In genomic region chr10:71675295-71675970, GRCh38 we compare ENCODE assay signal across 35 cellular contexts. TPM values are rescaled to one million over a fixed set of nuclear protein-coding genes. Genes with fewer than 3 reads are reported as not detected.
"Had no signal": no experiment of that assay in that cellular context is flagged by ENCODE, and none has a peak within 500 bp of the region (broad histone marks: within the 10 kb centered on the region; RNA-seq: fewer than 3 reads in every experiment).

No MANE protein-coding gene starts in this region.

- H3K4me1 Mint-ChIP-seq: activated CD4-positive, alpha-beta T cell treated with anti-CD3 and anti-CD28 coated beads for 36 hours; activated CD4-positive, alpha-beta T cell treated with anti-CD3 and anti-CD28 coated beads, Interleukin-2, amount 10 ng/mL, durations not matched to agents 24 days and 14 days; activated CD8-positive, alpha-beta memory T cell treated with anti-CD3 and anti-CD28 coated beads, Interleukin-2, amount 10 ng/mL, durations not matched to agents 7 days and 5 days; activated naive CD4-positive, alpha-beta T cell treated with anti-CD3 and anti-CD28 coated beads, Interleukin-2, amount 50 U/mL, for 24 hours; activated naive CD8-positive, alpha-beta T cell treated with anti-CD3 and anti-CD28 coated beads, Interleukin-2, amount 10 ng/mL, durations not matched to agents 7 days and 5 days had no signal

- H3K4me3 ChIP-seq: cardiac muscle cell, colonic mucosa, esophagus muscularis mucosa, gastroesophageal sphincter had no signal

- H3K9me3 Mint-ChIP-seq: activated CD4-positive, alpha-beta memory T cell treated with anti-CD3 and anti-CD28 coated beads for 36 hours; activated CD4-positive, alpha-beta T cell treated with anti-CD3 and anti-CD28 coated beads, Interleukin-2, amount 10 ng/mL, durations not matched to agents 24 days and 14 days; activated naive CD4-positive, alpha-beta T cell treated with anti-CD3 and anti-CD28 coated beads for 36 hours; activated naive CD4-positive, alpha-beta T cell treated with anti-CD3 and anti-CD28 coated beads, Interleukin-2, amount 50 U/mL, for 24 hours; activated naive CD8-positive, alpha-beta T cell treated with anti-CD3 and anti-CD28 coated beads, Interleukin-2, amount 10 ng/mL, durations not matched to agents 7 days and 5 days; activated T-helper 1 cell treated with anti-CD3 and anti-CD28 coated beads, Interleukin-12 subunit alpha, Interleukin-12 subunit beta, Interleukin-2, Interleukin-4 antibody, amounts not matched to agents 30 ng/mL and 10 ng/mL and 1 ng/mL, durations not matched to agents 14 hours and 24 hours and 36 hours; activated T-helper 2 cell treated with anti-CD3 and anti-CD28 coated beads, Interferon-gamma antibody, Interleukin-2, Interleukin-4, amounts not matched to agents 10 μg/mL and 5 μg/mL and 100 μg/mL, durations not matched to agents 14 hours and 24 hours and 36 hours had no signal

- ATAC-seq: activated CD4-positive, alpha-beta T cell treated with anti-CD3 and anti-CD28 coated beads for 36 hours; activated CD8-positive, alpha-beta memory T cell treated with anti-CD3 and anti-CD28 coated beads, Interleukin-2, amount 10 ng/mL, durations not matched to agents 7 days and 5 days; activated CD8-positive, alpha-beta T cell treated with anti-CD3 and anti-CD28 coated beads, Interleukin-2, amount 10 ng/mL, durations not matched to agents 7 days and 5 days; gastroesophageal sphincter had no signal

- DNase-seq: activated CD4-positive, alpha-beta memory T cell treated with anti-CD3 and anti-CD28 coated beads for 36 hours; activated CD4-positive, alpha-beta T cell treated with anti-CD3 and anti-CD28 coated beads for 36 hours; activated CD4-positive, alpha-beta T cell treated with anti-CD3 and anti-CD28 coated beads, Interleukin-2, amount 10 ng/mL, durations not matched to agents 24 days and 14 days; activated CD4-positive, CD25-positive, alpha-beta regulatory T cell; activated CD4-positive, CD25-positive, alpha-beta regulatory T cell treated with anti-CD3 and anti-CD28 coated beads, Interleukin-2, amount 50 U/mL, for 72 hours; activated CD8-positive, alpha-beta memory T cell treated with anti-CD3 and anti-CD28 coated beads, Interleukin-2, amount 10 ng/mL, durations not matched to agents 7 days and 5 days; activated CD8-positive, alpha-beta memory T cell treated with anti-CD3 and anti-CD28 coated beads, Interleukin-2, amount 50 U/mL, for 4 hours; activated CD8-positive, alpha-beta T cell treated with anti-CD3 and anti-CD28 coated beads, Interleukin-2, amount 10 ng/mL, durations not matched to agents 7 days and 5 days; activated effector memory CD4-positive, alpha-beta T cell treated with anti-CD3 and anti-CD28 coated beads, Interleukin-2, amount 50 U/mL, for 16 hours; activated naive CD4-positive, alpha-beta T cell treated with anti-CD3 and anti-CD28 coated beads for 36 hours; activated naive CD8-positive, alpha-beta T cell treated with anti-CD3 and anti-CD28 coated beads, Interleukin-2, amount 10 ng/mL, durations not matched to agents 7 days and 5 days; activated T-cell treated with anti-CD3 and anti-CD28 coated beads, Interleukin-2, amount 50 U/mL, for 1 hour; activated T-cell treated with anti-CD3 and anti-CD28 coated beads, Interleukin-2, amount 50 U/mL, for 48 hours; amniotic stem cell; anterior cingulate cortex; brain microvascular endothelial cell; central memory CD4-positive, alpha-beta T cell; cerebellar nuclear complex; colonic mucosa; effector CD8-positive, alpha-beta T cell; erythroblast; foreskin melanocyte; head of caudate nucleus; hippocampal formation; T-helper 2 cell had no signal

- H3K27me3 ChIP-seq: brain microvascular endothelial cell, cardiac muscle cell, colonic mucosa, esophagus muscularis mucosa, gastroesophageal sphincter had no signal

- H3K36me3 Mint-ChIP-seq: activated CD4-positive, alpha-beta memory T cell treated with anti-CD3 and anti-CD28 coated beads for 36 hours; activated CD8-positive, alpha-beta memory T cell treated with anti-CD3 and anti-CD28 coated beads, Interleukin-2, amount 10 ng/mL, durations not matched to agents 7 days and 5 days; activated naive CD4-positive, alpha-beta T cell treated with anti-CD3 and anti-CD28 coated beads, Interleukin-2, amount 50 U/mL, for 24 hours; activated naive CD8-positive, alpha-beta T cell treated with anti-CD3 and anti-CD28 coated beads, Interleukin-2, amount 10 ng/mL, durations not matched to agents 7 days and 5 days had no signal

- H3K27ac ChIP-seq: brain microvascular endothelial cell, cardiac muscle cell, colonic mucosa, esophagus muscularis mucosa, gastroesophageal sphincter had no signal

- H3K9me3 ChIP-seq: colonic mucosa, esophagus muscularis mucosa, gastroesophageal sphincter had no signal

- H3K36me3 ChIP-seq: brain microvascular endothelial cell, cardiac muscle cell, colonic mucosa had no signal

- H3K27me3 Mint-ChIP-seq: activated CD4-positive, alpha-beta memory T cell treated with anti-CD3 and anti-CD28 coated beads for 36 hours; activated CD4-positive, alpha-beta T cell treated with anti-CD3 and anti-CD28 coated beads for 36 hours; activated CD4-positive, alpha-beta T cell treated with anti-CD3 and anti-CD28 coated beads, Interleukin-2, amount 10 ng/mL, durations not matched to agents 24 days and 14 days; activated CD8-positive, alpha-beta memory T cell treated with anti-CD3 and anti-CD28 coated beads, Interleukin-2, amount 10 ng/mL, durations not matched to agents 7 days and 5 days; activated naive CD4-positive, alpha-beta T cell treated with anti-CD3 and anti-CD28 coated beads, Interleukin-2, amount 50 U/mL, for 24 hours; activated naive CD8-positive, alpha-beta T cell treated with anti-CD3 and anti-CD28 coated beads, Interleukin-2, amount 10 ng/mL, durations not matched to agents 7 days and 5 days had no signal

- H3K4me1 ChIP-seq: colonic mucosa had no signal

- H3K4me3 Mint-ChIP-seq: activated CD4-positive, alpha-beta memory T cell treated with anti-CD3 and anti-CD28 coated beads for 36 hours; activated CD4-positive, alpha-beta T cell treated with anti-CD3 and anti-CD28 coated beads for 36 hours; activated CD4-positive, alpha-beta T cell treated with anti-CD3 and anti-CD28 coated beads, Interleukin-2, amount 10 ng/mL, durations not matched to agents 24 days and 14 days; activated CD8-positive, alpha-beta memory T cell treated with anti-CD3 and anti-CD28 coated beads, Interleukin-2, amount 10 ng/mL, durations not matched to agents 7 days and 5 days; activated CD8-positive, alpha-beta T cell treated with anti-CD3 and anti-CD28 coated beads, Interleukin-2, amount 10 ng/mL, durations not matched to agents 7 days and 5 days; activated naive CD4-positive, alpha-beta T cell treated with anti-CD3 and anti-CD28 coated beads for 36 hours; activated naive CD4-positive, alpha-beta T cell treated with anti-CD3 and anti-CD28 coated beads, Interleukin-2, amount 50 U/mL, for 24 hours; activated naive CD8-positive, alpha-beta T cell treated with anti-CD3 and anti-CD28 coated beads, Interleukin-2, amount 10 ng/mL, durations not matched to agents 7 days and 5 days; activated T-helper 1 cell treated with anti-CD3 and anti-CD28 coated beads, Interleukin-12 subunit alpha, Interleukin-12 subunit beta, Interleukin-2, Interleukin-4 antibody, amounts not matched to agents 30 ng/mL and 10 ng/mL and 1 ng/mL, durations not matched to agents 14 hours and 24 hours and 36 hours had no signal

- H3K27ac Mint-ChIP-seq: activated CD4-positive, alpha-beta memory T cell treated with anti-CD3 and anti-CD28 coated beads for 36 hours; activated CD4-positive, alpha-beta T cell treated with anti-CD3 and anti-CD28 coated beads for 36 hours; activated CD4-positive, alpha-beta T cell treated with anti-CD3 and anti-CD28 coated beads, Interleukin-2, amount 10 ng/mL, durations not matched to agents 24 days and 14 days; activated CD8-positive, alpha-beta memory T cell treated with anti-CD3 and anti-CD28 coated beads, Interleukin-2, amount 10 ng/mL, durations not matched to agents 7 days and 5 days; activated CD8-positive, alpha-beta T cell treated with anti-CD3 and anti-CD28 coated beads, Interleukin-2, amount 10 ng/mL, durations not matched to agents 7 days and 5 days; activated naive CD4-positive, alpha-beta T cell treated with anti-CD3 and anti-CD28 coated beads for 36 hours; activated naive CD4-positive, alpha-beta T cell treated with anti-CD3 and anti-CD28 coated beads, Interleukin-2, amount 50 U/mL, for 24 hours; activated naive CD8-positive, alpha-beta T cell treated with anti-CD3 and anti-CD28 coated beads, Interleukin-2, amount 10 ng/mL, durations not matched to agents 7 days and 5 days; activated T-helper 1 cell treated with anti-CD3 and anti-CD28 coated beads, Interleukin-12 subunit alpha, Interleukin-12 subunit beta, Interleukin-2, Interleukin-4 antibody, amounts not matched to agents 30 ng/mL and 10 ng/mL and 1 ng/mL, durations not matched to agents 14 hours and 24 hours and 36 hours; activated T-helper 2 cell treated with anti-CD3 and anti-CD28 coated beads, Interferon-gamma antibody, Interleukin-2, Interleukin-4, amounts not matched to agents 10 μg/mL and 5 μg/mL and 100 μg/mL, durations not matched to agents 14 hours and 24 hours and 36 hours had no signal

RNA-seq across cellular contexts. Expression of gene C10orf105, which starts 44.1 kb away (rescaled TPM):
- total RNA-seq: astrocyte, dermis microvascular lymphatic vessel endothelial cell, endothelial cell of umbilical vein, glomerular endothelial cell had no signal
- polyA plus RNA-seq: cardiac muscle cell, endothelial cell of umbilical vein had no signal
